18 cellular contexts compared by ENCODE assay signal in the genomic region with DNA sequence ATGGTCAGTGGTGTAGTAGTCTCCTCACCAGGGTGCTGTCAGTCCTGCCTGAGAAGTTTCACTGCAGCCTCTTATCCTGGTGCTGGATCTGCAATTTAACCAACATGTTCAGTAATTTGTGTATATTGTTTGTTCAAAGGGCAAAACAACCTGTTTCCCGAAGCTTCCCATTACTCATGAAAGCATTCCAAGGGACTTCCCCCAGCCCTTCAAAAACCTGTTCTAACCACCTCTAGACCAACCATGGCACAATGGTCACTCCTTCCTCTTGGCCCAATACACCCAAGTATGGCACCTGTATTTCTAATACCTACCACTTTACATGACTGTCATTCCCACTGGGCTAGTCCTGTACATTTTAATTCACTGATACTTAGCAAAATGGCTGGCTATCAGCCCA. TPM values are rescaled to one million over a fixed set of nuclear protein-coding genes. Genes with fewer than 3 reads are reported as not detected.
A peak's percentile ranks its signal among the peaks of the same experiment; 100 is the strongest.
DNase-seq lines count a peak whose midpoint lies in the region; ATAC-seq and TF ChIP-seq lines count a peak whose summit lies in the region.
"Had no signal": no experiment of that assay in that cellular context is flagged by ENCODE, and none has a peak within 500 bp of the region (broad histone marks: within the 10 kb centered on the region; RNA-seq: fewer than 3 reads in every experiment).

No MANE protein-coding gene starts in this region.

- no peak overlapping the region for H3K56ac ChIP-seq in IMR-90 (ENCODE audit: extremely low read depth, insufficient read depth, low read length)

- POLR2A ChIA-PET in IMR-90 (lab: Charles Lee; ENCODE audit: unreplicated experiment) = no interaction called here

- H3K4me3 Mint-ChIP-seq in activated naive CD8-positive, alpha-beta T cell treated with anti-CD3 and anti-CD28 coated beads, Interleukin-2, amount 50 U/mL, for 24 hours = no peak overlapping the region
- no peak overlapping the region for H3K4me3 Mint-ChIP-seq in activated naive CD8-positive, alpha-beta T cell treated with anti-CD3 and anti-CD28 coated beads for 36 hours
- H3K4me3 Mint-ChIP-seq: CD4-positive, CD25-positive, alpha-beta regulatory T cell had no signal

- peaks cover 49% of the 10 kb centered on the region for H4K20me1 ChIP-seq in IMR-90 (ENCODE audit: insufficient read depth, low read length)

- BruUV-seq in IMR-90 (replicated peaks; lab: Mats Ljungman, UMichigan) = no TSS peak

- H2BK20ac ChIP-seq in IMR-90 (ENCODE audit: low read depth, low read length) = no peak overlapping the region

- H3K27ac Mint-ChIP-seq in activated naive CD8-positive, alpha-beta T cell treated with anti-CD3 and anti-CD28 coated beads, Interleukin-2, amount 50 U/mL, for 24 hours = peak overlapping the region; percentile 19
- no peak overlapping the region for H3K27ac Mint-ChIP-seq in activated naive CD8-positive, alpha-beta T cell treated with anti-CD3 and anti-CD28 coated beads for 36 hours
- H3K27ac Mint-ChIP-seq: CD4-positive, CD25-positive, alpha-beta regulatory T cell had no signal

- dilution Hi-C loops in IMR-90 (cut with HindIII; ENCODE audit: low sequenced_read_pairs, unreplicated experiment) = no loop called here

- H3K27ac ChIP-seq in IMR-90 (ENCODE audit: insufficient read depth, low read length) = no peak overlapping the region
- peak overlapping the region; percentile 65 for H3K27ac ChIP-seq in neutrophil
- H3K27ac ChIP-seq: BLaER1 had no signal

- no peak overlapping the region for H4K91ac ChIP-seq in IMR-90 (ENCODE audit: insufficient read depth, low read depth, low read length)

- peaks cover 1% of the 10 kb centered on the region for H3K27me3 Mint-ChIP-seq in activated naive CD8-positive, alpha-beta T cell treated with anti-CD3 and anti-CD28 coated beads, Interleukin-2, amount 50 U/mL, for 24 hours
- no peaks in the 10 kb centered on the region for H3K27me3 Mint-ChIP-seq in activated naive CD8-positive, alpha-beta T cell treated with anti-CD3 and anti-CD28 coated beads for 36 hours

- no peak overlapping the region for H4K8ac ChIP-seq in IMR-90 (ENCODE audit: low read depth in 2 of 2, low read length in 2 of 2)

- no CpG with 5 or more reads among the region's 1 CpG for WGBS in IMR-90 (ENCODE audit: extremely low coverage in 2 of 2, insufficient read length in 1 of 2), 2 experiments

- no peaks in the 10 kb centered on the region for H3K9me3 Mint-ChIP-seq in activated naive CD8-positive, alpha-beta T cell treated with anti-CD3 and anti-CD28 coated beads, Interleukin-2, amount 50 U/mL, for 24 hours
- no peaks in the 10 kb centered on the region for H3K9me3 Mint-ChIP-seq in activated naive CD8-positive, alpha-beta T cell treated with anti-CD3 and anti-CD28 coated beads for 36 hours

- H2BK120ac ChIP-seq in IMR-90 (ENCODE audit: low read depth, low read length) = no peak overlapping the region

- peak overlapping the region; percentile 40; the same call in 1 of the 2 replicates for H2AK5ac ChIP-seq in IMR-90 (ENCODE audit: low read depth, low read length)

- peaks cover 27% of the 10 kb centered on the region for H3K36me3 ChIP-seq in IMR-90 (ENCODE audit: control insufficient read depth, insufficient read depth, low read length)
- H3K36me3 ChIP-seq in neutrophil = peaks cover 71% of the 10 kb centered on the region

- CTCF ChIA-PET in IMR-90 (lab: Yijun Ruan, JAX) = interaction anchor here (1.4 kb wide), 1 partner anchor 121 kb away, joined by 4 read pairs; no protein-coding TSS in a partner anchor

- no peak overlapping the region for H2BK5ac ChIP-seq in IMR-90 (ENCODE audit: low read depth, low read length, poor library complexity, severe bottlenecking)

- TF ChIP-seq CTCF in IMR-90 (conservative IDR thresholded peaks at IDR 0.05; ENCODE audit: low read depth, low read length) (no peak), epithelial cell of esophagus (IDR thresholded peaks at IDR 0.05; ENCODE audit: insufficient read depth, low read depth, low read length, missing control alignments) (no peak), neutrophil (IDR thresholded peaks at IDR 0.05) (no peak)

- peaks cover 14% of the 10 kb centered on the region for H3K36me3 Mint-ChIP-seq in activated naive CD8-positive, alpha-beta T cell treated with anti-CD3 and anti-CD28 coated beads, Interleukin-2, amount 50 U/mL, for 24 hours (ENCODE audit: low read depth)
- H3K36me3 Mint-ChIP-seq in activated naive CD8-positive, alpha-beta T cell treated with anti-CD3 and anti-CD28 coated beads for 36 hours = peaks cover 6% of the 10 kb centered on the region

- H3K18ac ChIP-seq in IMR-90 (ENCODE audit: low read depth, low read length) = no peak overlapping the region

- intact Hi-C loops in IMR-90 (cut with micrococcal nuclease) = no loop called here

- H2AFZ ChIP-seq in IMR-90 (replicated peaks; ENCODE audit: low read length, poor library complexity) = no peak overlapping the region

- in situ Hi-C loops in IMR-90 (cut with MboI; ENCODE audit: low sequenced_read_pairs) = loop anchor here (10.0 kb wide), 1 partner anchor 679 kb away; no protein-coding TSS in a partner anchor

- H3K79me1 ChIP-seq in IMR-90 (ENCODE audit: low read depth in 1 of 2, low read length in 2 of 2) = peaks cover 19 to 52% of the 10 kb centered on the region in 2 experiments

- no peak overlapping the region for H3K23ac ChIP-seq in IMR-90 (ENCODE audit: low read depth, low read length)

- H3K9ac ChIP-seq in IMR-90 (ENCODE audit: low read depth, low read length) = no peak overlapping the region
- H3K9ac ChIP-seq: BLaER1 had no signal

- H2BK15ac ChIP-seq in IMR-90 (ENCODE audit: low read depth, low read length) = no peak overlapping the region

- no peak overlapping the region for H2AK9ac ChIP-seq in IMR-90 (replicated peaks; ENCODE audit: low read depth, low read length, poor library complexity)

- H3K4me3 ChIP-seq in IMR-90 (ENCODE audit: insufficient read depth, low read depth, low read length) (no peak overlapping the region), epithelial cell of esophagus (ENCODE audit: low read length) (no peak overlapping the region), neutrophil (ENCODE audit: low read depth in 1 of 2, low read length in 1 of 2) (no peak overlapping the region)
- H3K4me3 ChIP-seq: BLaER1, HAP-1 had no signal

- DNase-seq in activated naive CD8-positive, alpha-beta T cell treated with anti-CD3 and anti-CD28 coated beads, Interleukin-2, amount 50 U/mL, for 24 hours = no peak
- DNase-seq in activated naive CD8-positive, alpha-beta T cell treated with anti-CD3 and anti-CD28 coated beads for 36 hours = no peak
- DNase-seq in IMR-90 (no peak), epithelial cell of esophagus (ENCODE audit: low read depth) (peak; percentile 61), dedifferentiated amniotic fluid mesenchymal stem cell (ENCODE audit: extremely low spot score) (no peak), NCI-H510A (lab: John Stamatoyannopoulos, UW) (no peak)
- DNase-seq: 8988T; AML-193; CD4-positive, CD25-positive, alpha-beta regulatory T cell; DMS 273 treated with DMSO at 0.1 percent for 48 hours; DMS79 treated with DMSO at 0.1 percent for 48 hours; EL; GOT3 had no signal

- H3K4me2 ChIP-seq in IMR-90 (ENCODE audit: low read depth, low read length) = no peak overlapping the region
- H3K4me2 ChIP-seq: BLaER1 had no signal

- no peaks in the 10 kb centered on the region for H3K4me1 Mint-ChIP-seq in activated naive CD8-positive, alpha-beta T cell treated with anti-CD3 and anti-CD28 coated beads, Interleukin-2, amount 50 U/mL, for 24 hours
- no peaks in the 10 kb centered on the region for H3K4me1 Mint-ChIP-seq in activated naive CD8-positive, alpha-beta T cell treated with anti-CD3 and anti-CD28 coated beads for 36 hours

- TF ChIP-seq RAD21 in IMR-90 (IDR thresholded peaks at IDR 0.05; ENCODE audit: low read length) = no peak

- no peak for ATAC-seq in activated naive CD8-positive, alpha-beta T cell treated with anti-CD3 and anti-CD28 coated beads, Interleukin-2, amount 50 U/mL, for 24 hours
- no peak for ATAC-seq in IMR-90 (ENCODE audit: low read depth)
- ATAC-seq in HG02981 (IDR thresholded peaks at IDR 0.05; ENCODE audit: unreplicated experiment) = no peak
- ATAC-seq: HepG2 had no signal

- peaks cover 13% of the 10 kb centered on the region for H3K9me1 ChIP-seq in IMR-90 (ENCODE audit: insufficient read depth, low read length)

- no peaks in the 10 kb centered on the region for H3K27me3 ChIP-seq in IMR-90 (ENCODE audit: control insufficient read depth, insufficient read depth, low read length)
- no peaks in the 10 kb centered on the region for H3K27me3 ChIP-seq in neutrophil
- H3K27me3 ChIP-seq: BLaER1 had no signal

- no peak overlapping the region for H3K4ac ChIP-seq in IMR-90 (ENCODE audit: low read depth, low read length)

- peaks cover 6% of the 10 kb centered on the region; the same call in 1 of the 2 replicates for H3K4me1 ChIP-seq in IMR-90 (ENCODE audit: control insufficient read depth, insufficient read depth, low read length)
- peaks cover 33 to 40% of the 10 kb centered on the region in 2 experiments for H3K4me1 ChIP-seq in neutrophil (ENCODE audit: control insufficient read depth in 1 of 2, insufficient read depth in 1 of 2, low read depth in 1 of 2, low read length in 1 of 2)
- H3K4me1 ChIP-seq: BLaER1, HAP-1 had no signal

- no peak overlapping the region for H4K5ac ChIP-seq in IMR-90 (ENCODE audit: low read depth, low read length)

- H3K9me3 ChIP-seq in IMR-90 (ENCODE audit: control insufficient read depth, insufficient read depth, low read length) (no peaks in the 10 kb centered on the region), neutrophil (no peaks in the 10 kb centered on the region)
- H3K9me3 ChIP-seq: HAP-1 had no signal

- no peak for TF ChIP-seq POLR2A in IMR-90 (IDR thresholded peaks at IDR 0.05; ENCODE audit: low read depth, low read length)

- H3K14ac ChIP-seq in IMR-90 (replicated peaks; ENCODE audit: low read depth, low read length) = no peak overlapping the region

TF ChIP-seq in IMR-90, 13 proteins besides CTCF, POLR2A, EP300 and RAD21 (continues in another document):
- TF ChIP-seq FOS (IDR thresholded peaks at IDR 0.05; ENCODE audit: low read depth, low read length) (no peak), RCOR1 (IDR thresholded peaks at IDR 0.05; ENCODE audit: insufficient replicate concordance, low read length) (no peak), CEBPB (IDR thresholded peaks at IDR 0.05; ENCODE audit: low read depth, low read length) (no peak), MAFK (IDR thresholded peaks at IDR 0.05; ENCODE audit: low read depth, low read length) (no peak), BHLHE40 (IDR thresholded peaks at IDR 0.05; ENCODE audit: low read depth, low read length) (no peak), CHD1 (IDR thresholded peaks at IDR 0.05; ENCODE audit: low read depth, low read length) (no peak), MXI1 (IDR thresholded peaks at IDR 0.05; ENCODE audit: borderline replicate concordance, low read depth, low read length) (no peak), SMC3 (IDR thresholded peaks at IDR 0.05; ENCODE audit: low read depth, low read length) (no peak), NFE2L2 (IDR thresholded peaks at IDR 0.05; ENCODE audit: low read depth, low read length) (no peak)

RNA-seq across cellular contexts. Expression of a gene that starts 12.1 kb away (rescaled TPM):
- 10 to 100 TPM; 23.4 to 23.7 TPM for total RNA-seq in activated naive CD8-positive, alpha-beta T cell treated with anti-CD3 and anti-CD28 coated beads for 36 hours
- 94.5 and 113 TPM in 2 replicates for total RNA-seq in IMR-90 (2012; rRNA removed)
- polyA plus RNA-seq in IMR-90 (2012; rRNA removed) = 282 and 297 TPM in 2 replicates
- 164 and 189 TPM in 2 replicates for polyA plus RNA-seq in IMR-90 (2012; cell fraction: cytosol; rRNA removed)
- polyA plus RNA-seq in IMR-90 (2012; cell fraction: nucleus; rRNA removed; ENCODE audit: low replicate concordance) = 79.4 and 107 TPM in 2 replicates
